8 cellular contexts compared by ENCODE assay signal in genomic region chr1:205455581-205456382, GRCh38. TPM values are rescaled to one million over a fixed set of nuclear protein-coding genes. Genes with fewer than 3 reads are reported as not detected.
DNase-seq lines count a peak whose midpoint lies in the region; ATAC-seq and TF ChIP-seq lines count a peak whose summit lies in the region.

Gene BLACAT1, minus strand, starts transcription at chr1:205456045.

- intact Hi-C loops in breast epithelium (cut with DNase I; ENCODE audit: low total_unique reads): no loop called here

- H3K27me3 Mint-ChIP-seq in naive thymus-derived CD8-positive, alpha-beta T cell: peaks cover 42 to 93% (median 70%) of the 10 kb centered on the region in 5 donors

- H3K4me1 Mint-ChIP-seq in naive thymus-derived CD8-positive, alpha-beta T cell: peaks cover 11 to 23% (median 15%) of the 10 kb centered on the region in 4 donors

- H3K4me3 Mint-ChIP-seq in naive thymus-derived CD8-positive, alpha-beta T cell: peak within 1 kb of the TSS; percentile 68 to 87 (median 82)

- ATAC-seq in naive thymus-derived CD8-positive, alpha-beta T cell: peak; percentile 21 to 32

- H3K9me3 ChIP-seq in BLaER1 (no peaks in the 10 kb centered on the region), breast epithelium (no peaks in the 10 kb centered on the region)

- no peak for TF ChIP-seq CTCF in breast epithelium (IDR thresholded peaks at IDR 0.05)

- H3K27ac Mint-ChIP-seq in naive thymus-derived CD8-positive, alpha-beta T cell: peak within 1 kb of the TSS in 2 of 10 donors; percentile 15 to 90

- peaks cover 38% of the 10 kb centered on the region for H4K20me1 ChIP-seq in BLaER1

- H3K4me1 ChIP-seq in BLaER1 (no peaks in the 10 kb centered on the region), breast epithelium (peaks cover 0 to 8% of the 10 kb centered on the region in 2 donors)

- H3K27me3 ChIP-seq in BLaER1 (peaks cover 96% of the 10 kb centered on the region), H7 (ENCODE audit: control insufficient read depth, insufficient read depth, low read length) (peaks cover 16% of the 10 kb centered on the region), breast epithelium (peaks cover 11 to 75% of the 10 kb centered on the region in 2 donors)

- peak within 1 kb of the TSS; percentile 19; the same call in 1 of the 2 replicates for H3K4me2 ChIP-seq in BLaER1

- peaks cover 0 to 3% (median 0%) of the 10 kb centered on the region in 3 donors for H3K36me3 Mint-ChIP-seq in naive thymus-derived CD8-positive, alpha-beta T cell

- H3K4me3 ChIP-seq in BLaER1 (peak within 1 kb of the TSS; percentile 7; the same call in 1 of the 2 replicates), H7 (ENCODE audit: insufficient read depth, low read depth, low read length) (peak within 1 kb of the TSS; percentile 80), breast epithelium (peak within 1 kb of the TSS; percentile 4 to 61 (median 39))

- POLR2A ChIA-PET in naive thymus-derived CD8-positive, alpha-beta T cell (lab: Charles Lee): interaction anchor here (1.0 kb wide), 1 partner anchor 10 kb away, joined by 3 read pairs; no protein-coding TSS in a partner anchor

- H3K27ac ChIP-seq in BLaER1 (no peak within 1 kb of the TSS), breast epithelium (no peak within 1 kb of the TSS)

- peak; percentile 79 for DNase-seq in H7
- no peak for DNase-seq in breast epithelium (ENCODE audit: low spot score in 2 of 2)
- peak in 1 of 10 donors; percentile 21 for DNase-seq in naive thymus-derived CD8-positive, alpha-beta T cell
- DNase-seq in anterior cingulate cortex (lab: John Stamatoyannopoulos, UW): no peak
- no peak for DNase-seq in NCI-H1092 (lab: John Stamatoyannopoulos, UW)
- no peak for DNase-seq in NCI-H2029 (lab: John Stamatoyannopoulos, UW)
- DNase-seq in activated gamma-delta T cell (lab: John Stamatoyannopoulos, UW): no peak

- no peak within 1 kb of the TSS for H3K9ac ChIP-seq in BLaER1

- TF ChIP-seq POLR2A in breast epithelium (IDR thresholded peaks at IDR 0.05): no peak

- H3K9me3 Mint-ChIP-seq in naive thymus-derived CD8-positive, alpha-beta T cell: peaks cover 0 to 2% (median 0%) of the 10 kb centered on the region in 9 donors

- H3K36me3 ChIP-seq in BLaER1 (no peaks in the 10 kb centered on the region), H7 (replicated peaks; ENCODE audit: control insufficient read depth, insufficient read depth, low read length) (no peaks in the 10 kb centered on the region), breast epithelium (no peaks in the 10 kb centered on the region)

RNA-seq across cellular contexts. Expression of gene BLACAT1, which starts in this region (rescaled TPM):
- total RNA-seq in H7 (2014; rRNA removed; shearing (Covaris generic)): 6.7 and 9.0 TPM in 2 replicates
- 1 to 10 TPM in 1 of 3 donors, under 1 TPM in 1, not detected in 1; 0.66 to 1.5 TPM for total RNA-seq in breast epithelium
- total RNA-seq in naive thymus-derived CD8-positive, alpha-beta T cell: under 1 TPM; 0.11 to 0.31 TPM
- not detected for polyA plus RNA-seq in naive thymus-derived CD8-positive, alpha-beta T cell

Comparison
In these comparisons a context has a peak if more than half of its experiments do, and no peak if none do; other contexts are left out.
1. Peak in ATAC-seq in naive thymus-derived CD8-positive, alpha-beta T cell; RNA of the gene not detected or under 1 TPM.
2. H3K4me3 ChIP-seq: peak in every context shown above with its lines; median percentile 80 in H7; 39 in breast epithelium; 7 in BLaER1.